In the genomic region with DNA sequence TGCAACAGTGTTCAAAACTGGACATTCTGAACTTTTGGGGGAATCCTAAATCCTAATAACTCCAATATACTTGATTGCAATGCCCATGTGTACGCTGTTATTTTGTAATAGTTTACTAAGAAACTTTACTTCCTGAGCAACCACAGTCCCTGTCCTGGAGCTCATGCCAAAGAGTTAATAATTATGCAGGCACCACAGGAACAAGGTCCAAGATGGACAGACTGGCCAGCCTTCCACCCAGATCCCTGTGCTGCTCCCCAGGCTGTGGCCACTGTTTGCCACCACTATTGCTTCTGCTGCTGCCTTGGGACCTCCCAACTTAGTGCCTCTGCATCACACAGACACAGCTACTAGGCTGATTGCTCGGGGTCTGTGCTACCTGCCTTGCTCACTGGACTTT, we compare ENCODE assay signal across 36 cellular contexts. TPM values are rescaled to one million over a fixed set of nuclear protein-coding genes. Genes with fewer than 3 reads are reported as not detected.
"Had no signal": no experiment of that assay in that cellular context is flagged by ENCODE, and none has a peak within 500 bp of the region (broad histone marks: within the 10 kb centered on the region; RNA-seq: fewer than 3 reads in every experiment).

No MANE protein-coding gene starts in this region.

- H3K4me3 ChIP-seq: colonic mucosa, esophagus muscularis mucosa, gastroesophageal sphincter, heart right ventricle, mucosa of descending colon, right atrium auricular region, sigmoid colon, spleen, thoracic aorta, tibial nerve, vagina had no signal

- FAIRE-seq: islet of Langerhans had no signal

- H3K4me3 Mint-ChIP-seq: dendritic cell treated with granulocyte-macrophage colony-stimulating factor and Interleukin-4, amounts not matched to agents 40 ng/mL and 50 ng/mL, for 4 days; endodermal cell; mesothelial cell of epicardium; naive B cell; natural killer cell treated with Interleukin-12 subunit alpha and Interleukin-12 subunit beta and Interleukin-15 and Interleukin-18, amount 100 ng/mL, for 72 hours; neural crest cell; stimulated activated memory B cell treated with anti-CD40 and anti-IgM and Interleukin-4, amounts not matched to agents 10 μg/mL and 1 μg/mL and 100 μg/mL, for 72 hours had no signal

- H3K27ac Mint-ChIP-seq: dendritic cell treated with granulocyte-macrophage colony-stimulating factor and Interleukin-4, amounts not matched to agents 40 ng/mL and 50 ng/mL, for 4 days; endodermal cell; mesothelial cell of epicardium; naive B cell; natural killer cell treated with Interleukin-12 subunit alpha and Interleukin-12 subunit beta and Interleukin-15 and Interleukin-18, amount 100 ng/mL, for 72 hours; progenitor cell of endocrine pancreas; stimulated activated memory B cell treated with anti-CD40 and anti-IgM and Interleukin-4, amounts not matched to agents 10 μg/mL and 1 μg/mL and 100 μg/mL, for 72 hours had no signal

- ATAC-seq: foreskin keratinocyte; gastroesophageal sphincter; heart right ventricle; left colon; left ventricle myocardium superior; mucosa of descending colon; natural killer cell treated with Interleukin-12 subunit alpha and Interleukin-12 subunit beta and Interleukin-15 and Interleukin-18, amount 100 ng/mL, for 72 hours; stimulated activated memory B cell treated with anti-CD40 and anti-IgM and Interleukin-4, amounts not matched to agents 10 μg/mL and 1 μg/mL and 100 μg/mL, for 72 hours; stimulated activated naive CD8-positive, alpha-beta T cell treated with anti-CD3 and anti-CD28 coated beads, Interleukin-15, Interleukin-2, amounts not matched to agents 100 U/mL and 50 U/mL, for 24 hours had no signal

- H3K79me2 ChIP-seq: parathyroid adenoma had no signal

- H3K4me1 Mint-ChIP-seq: endodermal cell; mesothelial cell of epicardium; naive B cell; neural crest cell; stimulated activated memory B cell treated with anti-CD40 and anti-IgM and Interleukin-4, amounts not matched to agents 10 μg/mL and 1 μg/mL and 100 μg/mL, for 72 hours had no signal

- H3K4me1 ChIP-seq: colonic mucosa, esophagus muscularis mucosa, foreskin keratinocyte, gastroesophageal sphincter, heart right ventricle, parathyroid adenoma, right atrium auricular region, sigmoid colon, spleen, tibial nerve, vagina had no signal

- H3K9me3 ChIP-seq: colonic mucosa, neutrophil, thoracic aorta, vagina had no signal

- H3K27me3 Mint-ChIP-seq: stimulated activated memory B cell treated with anti-CD40 and anti-IgM and Interleukin-4, amounts not matched to agents 10 μg/mL and 1 μg/mL and 100 μg/mL, for 72 hours had no signal

- H3K36me3 Mint-ChIP-seq: mesothelial cell of epicardium; natural killer cell treated with Interleukin-12 subunit alpha and Interleukin-12 subunit beta and Interleukin-15 and Interleukin-18, amount 100 ng/mL, for 72 hours; stimulated activated memory B cell treated with anti-CD40 and anti-IgM and Interleukin-4, amounts not matched to agents 10 μg/mL and 1 μg/mL and 100 μg/mL, for 72 hours had no signal

- H3K36me3 ChIP-seq: colonic mucosa, esophagus muscularis mucosa, gastroesophageal sphincter, heart right ventricle, neutrophil, right atrium auricular region, sigmoid colon, spleen, thoracic aorta, tibial nerve, vagina had no signal

- DNase-seq: colonic mucosa; effector CD8-positive, alpha-beta T cell; endodermal cell; foreskin keratinocyte; glutamatergic neuron; heart right ventricle; hippocampal formation; left colon; left ventricle myocardium superior; mesenchymal stem cell; mucosa of descending colon; naive B cell; sigmoid colon; spleen; stimulated activated CD4-positive, alpha-beta T cell treated with anti-CD3 and anti-CD28 coated beads, Interleukin-4, amount 100 ng/mL, for 4 hours; stimulated activated naive CD8-positive, alpha-beta T cell treated with anti-CD3 and anti-CD28 coated beads, Interleukin-15, Interleukin-2, amounts not matched to agents 100 U/mL and 50 U/mL, for 24 hours had no signal

- H2AFZ ChIP-seq: parathyroid adenoma had no signal

- H3K9ac ChIP-seq: parathyroid adenoma had no signal

- H3K27me3 ChIP-seq: colonic mucosa, esophagus muscularis mucosa, foreskin keratinocyte, gastroesophageal sphincter, heart right ventricle, neutrophil, right atrium auricular region, sigmoid colon, spleen, tibial nerve, vagina had no signal

- H3K27ac ChIP-seq: colonic mucosa, epithelial cell of prostate, esophagus muscularis mucosa, foreskin keratinocyte, gastroesophageal sphincter, heart right ventricle, neutrophil, parathyroid adenoma, right atrium auricular region, sigmoid colon, spleen, thoracic aorta, tibial nerve, vagina had no signal

RNA-seq across cellular contexts. Expression of a gene that starts 14.1 kb away (rescaled TPM):
- total RNA-seq: chondrocyte, colonic mucosa, endodermal cell, esophagus muscularis mucosa, foreskin keratinocyte, gastroesophageal sphincter, heart right ventricle, kidney epithelial cell, left colon, left ventricle myocardium superior, lung microvascular endothelial cell, neural crest cell, progenitor cell of endocrine pancreas, right atrium auricular region, sigmoid colon, skeletal muscle tissue, thoracic aorta, tibial nerve had no signal
- polyA plus RNA-seq: foreskin keratinocyte had no signal
